In genomic region chr6:130138116-130138908, GRCh38 we compare ENCODE assay signal across 11 cellular contexts.
DNase-seq lines count a peak whose midpoint lies in the region; ATAC-seq and TF ChIP-seq lines count a peak whose summit lies in the region.
"Had no signal": no experiment of that assay in that cellular context is flagged by ENCODE, and none has a peak within 500 bp of the region (broad histone marks: within the 10 kb centered on the region; RNA-seq: fewer than 3 reads in every experiment).

No MANE protein-coding gene starts in this region.

- peak; percentile 26 for DNase-seq in activated naive CD4-positive, alpha-beta T cell treated with anti-CD3 and anti-CD28 coated beads, Interleukin-2, amount 10 ng/mL, durations not matched to agents 7 days and 5 days
- DNase-seq in activated naive CD4-positive, alpha-beta T cell (lab: John Stamatoyannopoulos, UW): no peak
- peak in 1 of 2 donors; percentile 12 for DNase-seq in stimulated activated naive CD8-positive, alpha-beta T cell treated with anti-CD3 and anti-CD28 coated beads, Interleukin-15, amount 100 ng/mL, for 72 hours
- DNase-seq in left lung (no peak), caudate nucleus (lab: John Stamatoyannopoulos, UW) (no peak)
- DNase-seq: Kasumi-1; left cardiac atrium; stimulated activated CD4-positive, alpha-beta T cell treated with anti-CD3 and anti-CD28 coated beads, Interleukin-15, amount 100 ng/mL, for 24 hours had no signal

- peaks cover 1% of the 10 kb centered on the region for H3K9me3 Mint-ChIP-seq in activated naive CD4-positive, alpha-beta T cell treated with anti-CD3 and anti-CD28 coated beads, Interleukin-2, amount 10 ng/mL, durations not matched to agents 7 days and 5 days
- peaks cover 0 to 2% (median 0%) of the 10 kb centered on the region in 3 donors for H3K9me3 Mint-ChIP-seq in IgD-negative memory B cell
- no peaks in the 10 kb centered on the region for H3K9me3 Mint-ChIP-seq in stimulated activated naive CD8-positive, alpha-beta T cell treated with anti-CD3 and anti-CD28 coated beads, Interleukin-15, amount 100 ng/mL, for 72 hours

- H3K27ac Mint-ChIP-seq in activated naive CD4-positive, alpha-beta T cell treated with anti-CD3 and anti-CD28 coated beads, Interleukin-2, amount 10 ng/mL, durations not matched to agents 7 days and 5 days: peak overlapping the region; percentile 84
- peak overlapping the region in 2 of 3 donors; percentile 33 to 84 for H3K27ac Mint-ChIP-seq in IgD-negative memory B cell
- H3K27ac Mint-ChIP-seq in stimulated activated naive CD8-positive, alpha-beta T cell treated with anti-CD3 and anti-CD28 coated beads, Interleukin-15, amount 100 ng/mL, for 72 hours: peak overlapping the region; percentile 76 to 92

- H3K4me3 Mint-ChIP-seq in activated naive CD4-positive, alpha-beta T cell treated with anti-CD3 and anti-CD28 coated beads, Interleukin-2, amount 10 ng/mL, durations not matched to agents 7 days and 5 days: peak overlapping the region; percentile 52
- peak overlapping the region in 2 of 4 donors; percentile 9 to 73 for H3K4me3 Mint-ChIP-seq in IgD-negative memory B cell
- peak overlapping the region; percentile 67 to 69 for H3K4me3 Mint-ChIP-seq in stimulated activated naive CD8-positive, alpha-beta T cell treated with anti-CD3 and anti-CD28 coated beads, Interleukin-15, amount 100 ng/mL, for 72 hours

- CTCF ChIA-PET in activated naive CD4-positive, alpha-beta T cell treated with anti-CD3 and anti-CD28 coated beads, Interleukin-2, amount 10 ng/mL, durations not matched to agents 7 days and 5 days (lab: Charles Lee): interaction anchor here (1.2 kb wide), 1 partner anchor 27 kb away, joined by 3 read pairs; no protein-coding TSS in a partner anchor

- ATAC-seq in HG02678 (IDR thresholded peaks at IDR 0.05; ENCODE audit: unreplicated experiment) (peak; percentile 45), left lung (no peak), GM18873 (IDR thresholded peaks at IDR 0.05; ENCODE audit: low FRiP score, unreplicated experiment) (no peak)
- ATAC-seq in stimulated activated naive CD8-positive, alpha-beta T cell treated with anti-CD3 and anti-CD28 coated beads, Interleukin-15, amount 100 ng/mL, for 72 hours: peak; percentile 73
- ATAC-seq: left cardiac atrium had no signal

- no peak for TF ChIP-seq CTCF in left lung (IDR thresholded peaks at IDR 0.05)

- H3K27me3 Mint-ChIP-seq in activated naive CD4-positive, alpha-beta T cell treated with anti-CD3 and anti-CD28 coated beads, Interleukin-2, amount 10 ng/mL, durations not matched to agents 7 days and 5 days: no peaks in the 10 kb centered on the region
- H3K27me3 Mint-ChIP-seq in IgD-negative memory B cell: no peaks in the 10 kb centered on the region
- no peaks in the 10 kb centered on the region for H3K27me3 Mint-ChIP-seq in stimulated activated naive CD8-positive, alpha-beta T cell treated with anti-CD3 and anti-CD28 coated beads, Interleukin-15, amount 100 ng/mL, for 72 hours

- no peak overlapping the region for H3K4me3 ChIP-seq in left lung

- no peaks in the 10 kb centered on the region for H3K9me3 ChIP-seq in left lung

- H3K36me3 Mint-ChIP-seq in activated naive CD4-positive, alpha-beta T cell treated with anti-CD3 and anti-CD28 coated beads, Interleukin-2, amount 10 ng/mL, durations not matched to agents 7 days and 5 days: peaks cover 77% of the 10 kb centered on the region
- H3K36me3 Mint-ChIP-seq in IgD-negative memory B cell: peaks cover 53% of the 10 kb centered on the region

- H3K27ac ChIP-seq in left lung (no peak overlapping the region), caudate nucleus (ENCODE audit: low read depth, low read length) (no peak overlapping the region)

- intact Hi-C loops in left lung (cut with DNase I): no loop called here

- H3K36me3 ChIP-seq in left lung: peaks cover 0 to 2% of the 10 kb centered on the region in 2 donors

- H3K4me1 ChIP-seq in left lung: no peaks in the 10 kb centered on the region

- no peaks in the 10 kb centered on the region for H3K27me3 ChIP-seq in left lung

- peaks cover 76% of the 10 kb centered on the region for H3K4me1 Mint-ChIP-seq in activated naive CD4-positive, alpha-beta T cell treated with anti-CD3 and anti-CD28 coated beads, Interleukin-2, amount 10 ng/mL, durations not matched to agents 7 days and 5 days
- H3K4me1 Mint-ChIP-seq in IgD-negative memory B cell: peaks cover 6 to 12% (median 7%) of the 10 kb centered on the region in 3 donors
- H3K4me1 Mint-ChIP-seq in stimulated activated naive CD8-positive, alpha-beta T cell treated with anti-CD3 and anti-CD28 coated beads, Interleukin-15, amount 100 ng/mL, for 72 hours: peaks cover 49% of the 10 kb centered on the region

Comparison
In these comparisons a context has a peak if more than half of its experiments do, and no peak if none do; other contexts are left out.
1. ATAC-seq: peak in HG02678 (single experiment) and stimulated activated naive CD8-positive, alpha-beta T cell treated with anti-CD3 and anti-CD28 coated beads, Interleukin-15, amount 100 ng/mL, for 72 hours (single experiment); none in left lung (single experiment) and GM18873 (single experiment).
2. Peak in every context shown above with its lines, with median percentiles within 50 percentile points of each other: H3K27ac Mint-ChIP-seq.